29 cellular contexts compared by ENCODE assay signal in genomic region chr1:147492207-147492606, GRCh38. TPM values are rescaled to one million over a fixed set of nuclear protein-coding genes. Genes with fewer than 3 reads are reported as not detected.
DNase-seq lines count a peak whose midpoint lies in the region; ATAC-seq lines count a peak whose summit lies in the region.
"Had no signal": no experiment of that assay in that cellular context is flagged by ENCODE, and none has a peak within 500 bp of the region (broad histone marks: within the 10 kb centered on the region; RNA-seq: fewer than 3 reads in every experiment).

No MANE protein-coding gene starts in this region.

- H3K4me1 Mint-ChIP-seq in stimulated activated memory B cell treated with anti-CD40 and anti-IgM and Interleukin-4, amounts not matched to agents 10 μg/mL and 1 μg/mL and 100 μg/mL, for 72 hours: no peaks in the 10 kb centered on the region
- H3K4me1 Mint-ChIP-seq: activated naive CD4-positive, alpha-beta T cell treated with anti-CD3 and anti-CD28 coated beads, Interleukin-2, amount 50 U/mL, for 24 hours; mesothelial cell of epicardium had no signal

- H3K36me3 Mint-ChIP-seq in stimulated activated memory B cell treated with anti-CD40 and anti-IgM and Interleukin-4, amounts not matched to agents 10 μg/mL and 1 μg/mL and 100 μg/mL, for 72 hours: no peaks in the 10 kb centered on the region
- H3K36me3 Mint-ChIP-seq: activated naive CD4-positive, alpha-beta T cell treated with anti-CD3 and anti-CD28 coated beads, Interleukin-2, amount 50 U/mL, for 24 hours; brain; CD4-positive, CD25-positive, alpha-beta regulatory T cell; mesothelial cell of epicardium had no signal

- no peak overlapping the region for H3K27ac Mint-ChIP-seq in stimulated activated memory B cell treated with anti-CD40 and anti-IgM and Interleukin-4, amounts not matched to agents 10 μg/mL and 1 μg/mL and 100 μg/mL, for 72 hours
- H3K27ac Mint-ChIP-seq: activated naive CD4-positive, alpha-beta T cell treated with anti-CD3 and anti-CD28 coated beads, Interleukin-2, amount 50 U/mL, for 24 hours; brain; CD4-positive, CD25-positive, alpha-beta regulatory T cell; mesothelial cell of epicardium; stimulated activated naive CD8-positive, alpha-beta T cell treated with anti-CD3 and anti-CD28 coated beads, Interleukin-15, Interleukin-2, amounts not matched to agents 100 ng/mL and 50 ng/mL, for 24 hours had no signal

- no peaks in the 10 kb centered on the region for H3K9me3 Mint-ChIP-seq in stimulated activated memory B cell treated with anti-CD40 and anti-IgM and Interleukin-4, amounts not matched to agents 10 μg/mL and 1 μg/mL and 100 μg/mL, for 72 hours
- H3K9me3 Mint-ChIP-seq: activated naive CD4-positive, alpha-beta T cell treated with anti-CD3 and anti-CD28 coated beads, Interleukin-2, amount 50 U/mL, for 24 hours; brain; CD4-positive, CD25-positive, alpha-beta regulatory T cell; mesothelial cell of epicardium; stimulated activated naive CD8-positive, alpha-beta T cell treated with anti-CD3 and anti-CD28 coated beads, Interleukin-15, Interleukin-2, amounts not matched to agents 100 ng/mL and 50 ng/mL, for 24 hours had no signal

- peaks cover 12% of the 10 kb centered on the region for H3K27me3 Mint-ChIP-seq in stimulated activated memory B cell treated with anti-CD40 and anti-IgM and Interleukin-4, amounts not matched to agents 10 μg/mL and 1 μg/mL and 100 μg/mL, for 72 hours
- H3K27me3 Mint-ChIP-seq: activated naive CD4-positive, alpha-beta T cell treated with anti-CD3 and anti-CD28 coated beads, Interleukin-2, amount 50 U/mL, for 24 hours; brain had no signal

- DNase-seq in NCI-H2107 treated with DMSO at 0.1 percent for 48 hours (lab: John Stamatoyannopoulos, UW; ENCODE audit: unreplicated experiment): peak; percentile 60
- DNase-seq in NCI-H2107 (lab: John Stamatoyannopoulos, UW): no peak
- peak; percentile 65 for DNase-seq in NCI-H1436 (lab: John Stamatoyannopoulos, UW)
- DNase-seq in NCI-H524 treated with DMSO at 0.1 percent for 48 hours (lab: John Stamatoyannopoulos, UW): peak; percentile 13
- no peak for DNase-seq in left lobe of liver (ENCODE audit: low spot score)
- DNase-seq in NCI-H2081 (lab: John Stamatoyannopoulos, UW): no peak
- no peak for DNase-seq in RKO (ENCODE audit: low spot score)
- DNase-seq: activated CD4-positive, alpha-beta T cell treated with anti-CD3 and anti-CD28 coated beads for 4 hours; amniotic stem cell; CD4-positive, CD25-positive, alpha-beta regulatory T cell; cerebellar nuclear complex; dorsolateral prefrontal cortex; EL; foreskin fibroblast; GOT3; head of caudate nucleus; islet precursor cell; KBM-7; NCI-H1930; Peyer's patch; posterior cingulate gyrus; SIG-M5; T-helper 9 cell; WERI-Rb-1 had no signal

- H3K4me3 Mint-ChIP-seq in stimulated activated memory B cell treated with anti-CD40 and anti-IgM and Interleukin-4, amounts not matched to agents 10 μg/mL and 1 μg/mL and 100 μg/mL, for 72 hours: no peak overlapping the region
- H3K4me3 Mint-ChIP-seq: activated naive CD4-positive, alpha-beta T cell treated with anti-CD3 and anti-CD28 coated beads, Interleukin-2, amount 50 U/mL, for 24 hours; brain; CD4-positive, CD25-positive, alpha-beta regulatory T cell; mesothelial cell of epicardium; stimulated activated naive CD8-positive, alpha-beta T cell treated with anti-CD3 and anti-CD28 coated beads, Interleukin-15, Interleukin-2, amounts not matched to agents 100 ng/mL and 50 ng/mL, for 24 hours had no signal

- peak; percentile 71 for ATAC-seq in left lobe of liver
- ATAC-seq in stimulated activated memory B cell treated with anti-CD40 and anti-IgM and Interleukin-4, amounts not matched to agents 10 μg/mL and 1 μg/mL and 100 μg/mL, for 72 hours: no peak

RNA-seq across cellular contexts. Expression of gene BCL9, which starts 49.1 kb away (rescaled TPM):
- total RNA-seq in left lobe of liver: 5.3 TPM

Comparison
In these comparisons a context has a peak if more than half of its experiments do, and no peak if none do; other contexts are left out.
1. DNase-seq: peak in NCI-H2107 treated with DMSO at 0.1 percent for 48 hours (single experiment), NCI-H1436 (single experiment) and NCI-H524 treated with DMSO at 0.1 percent for 48 hours (single experiment); none in NCI-H2107 (single experiment), left lobe of liver (single experiment), NCI-H2081 (0 of 2) and RKO (single experiment).